In genomic region chr12:22082190-22082701, GRCh38 we compare ENCODE assay signal across 1 cellular context.
TF ChIP-seq lines count a peak whose summit lies in the region.

No MANE protein-coding gene starts in this region.

TF ChIP-seq in K562, 482 proteins besides CTCF, POLR2A, EP300 and RAD21 (continued from another document and continues in another):
- TF ChIP-seq NCOA1 (IDR thresholded peaks at IDR 0.05; ENCODE audit: low read depth) (no peak), E2F6 (IDR thresholded peaks at IDR 0.05; ENCODE audit: borderline replicate concordance in 1 of 2, extremely low read depth in 1 of 2, insufficient read depth in 1 of 2, insufficient read length in 1 of 2, low read depth in 1 of 2, low read length in 1 of 2, poor library complexity in 1 of 2, severe bottlenecking in 1 of 2) (no peak), FUS (optimal IDR thresholded peaks at IDR 0.05; ENCODE audit: low read depth, low read length) (no peak), RBFOX2 (IDR thresholded peaks at IDR 0.05; ENCODE audit: low read depth, low read length) (peak; percentile 47), GABPB2 (CRISPR knock-in tag; conservative IDR thresholded peaks at IDR 0.05) (no peak), ZFP91 (CRISPR knock-in tag; IDR thresholded peaks at IDR 0.05) (no peak), TCF7 (IDR thresholded peaks at IDR 0.05; ENCODE audit: borderline replicate concordance) (no peak), POU5F1 (IDR thresholded peaks at IDR 0.05; ENCODE audit: borderline replicate concordance, low read depth, low read length, partially characterized antibody) (no peak), MXD1 (CRISPR knock-in tag; IDR thresholded peaks at IDR 0.05; ENCODE audit: borderline replicate concordance, poor library complexity, severe bottlenecking) (no peak), FOXK1 (CRISPR knock-in tag; IDR thresholded peaks at IDR 0.05; ENCODE audit: borderline replicate concordance) (no peak), TCFL5 (CRISPR knock-in tag; conservative IDR thresholded peaks at IDR 0.05) (no peak), ZBED1 (IDR thresholded peaks at IDR 0.05) (no peak), DMBX1 (CRISPR knock-in tag; IDR thresholded peaks at IDR 0.05; ENCODE audit: borderline replicate concordance) (peak; percentile 36; the same call in 1 of the 2 replicates), ZNF583 (CRISPR knock-in tag; IDR thresholded peaks at IDR 0.05) (no peak), ZNF263 (CRISPR knock-in tag; IDR thresholded peaks at IDR 0.05; ENCODE audit: borderline replicate concordance) (no peak), SUPT5H (IDR thresholded peaks at IDR 0.05) (peak; percentile 47), NFYB (IDR thresholded peaks at IDR 0.05; ENCODE audit: extremely low read depth, insufficient read length) (no peak), CTCFL (IDR thresholded peaks at IDR 0.05; ENCODE audit: borderline replicate concordance, insufficient read depth, low read depth, low read length, poor library complexity, severe bottlenecking) (no peak), ZNF512 (tag; IDR thresholded peaks at IDR 0.05) (no peak), ZBTB33 (CRISPR knock-in tag; IDR thresholded peaks at IDR 0.05) (no peak), BDP1 (IDR thresholded peaks at IDR 0.05; ENCODE audit: insufficient read depth, insufficient read length) (no peak), ZMIZ1 (IDR thresholded peaks at IDR 0.05; ENCODE audit: low read depth in 2 of 2, low read length in 2 of 2) (no peak), XRCC3 (IDR thresholded peaks at IDR 0.05) (no peak), SLC30A9 (CRISPR knock-in tag; IDR thresholded peaks at IDR 0.05) (no peak), SRSF1 (IDR thresholded peaks at IDR 0.05; ENCODE audit: low read depth, low read length) (no peak), ZNF75A (CRISPR knock-in tag; IDR thresholded peaks at IDR 0.05) (no peak)
- TF ChIP-seq, protein P1, sequence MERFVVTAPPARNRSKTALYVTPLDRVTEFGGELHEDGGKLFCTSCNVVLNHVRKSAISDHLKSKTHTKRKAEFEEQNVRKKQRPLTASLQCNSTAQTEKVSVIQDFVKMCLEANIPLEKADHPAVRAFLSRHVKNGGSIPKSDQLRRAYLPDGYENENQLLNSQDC (CRISPR knock-in tag; IDR thresholded peaks at IDR 0.05), result no peak
- TF ChIP-seq, protein P2, sequence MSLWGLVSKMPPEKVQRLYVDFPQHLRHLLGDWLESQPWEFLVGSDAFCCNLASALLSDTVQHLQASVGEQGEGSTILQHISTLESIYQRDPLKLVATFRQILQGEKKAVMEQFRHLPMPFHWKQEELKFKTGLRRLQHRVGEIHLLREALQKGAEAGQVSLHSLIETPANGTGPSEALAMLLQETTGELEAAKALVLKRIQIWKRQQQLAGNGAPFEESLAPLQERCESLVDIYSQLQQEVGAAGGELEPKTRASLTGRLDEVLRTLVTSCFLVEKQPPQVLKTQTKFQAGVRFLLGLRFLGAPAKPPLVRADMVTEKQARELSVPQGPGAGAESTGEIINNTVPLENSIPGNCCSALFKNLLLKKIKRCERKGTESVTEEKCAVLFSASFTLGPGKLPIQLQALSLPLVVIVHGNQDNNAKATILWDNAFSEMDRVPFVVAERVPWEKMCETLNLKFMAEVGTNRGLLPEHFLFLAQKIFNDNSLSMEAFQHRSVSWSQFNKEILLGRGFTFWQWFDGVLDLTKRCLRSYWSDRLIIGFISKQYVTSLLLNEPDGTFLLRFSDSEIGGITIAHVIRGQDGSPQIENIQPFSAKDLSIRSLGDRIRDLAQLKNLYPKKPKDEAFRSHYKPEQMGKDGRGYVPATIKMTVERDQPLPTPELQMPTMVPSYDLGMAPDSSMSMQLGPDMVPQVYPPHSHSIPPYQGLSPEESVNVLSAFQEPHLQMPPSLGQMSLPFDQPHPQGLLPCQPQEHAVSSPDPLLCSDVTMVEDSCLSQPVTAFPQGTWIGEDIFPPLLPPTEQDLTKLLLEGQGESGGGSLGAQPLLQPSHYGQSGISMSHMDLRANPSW (CRISPR knock-in tag; IDR thresholded peaks at IDR 0.05), result no peak
- TF ChIP-seq, protein P3, sequence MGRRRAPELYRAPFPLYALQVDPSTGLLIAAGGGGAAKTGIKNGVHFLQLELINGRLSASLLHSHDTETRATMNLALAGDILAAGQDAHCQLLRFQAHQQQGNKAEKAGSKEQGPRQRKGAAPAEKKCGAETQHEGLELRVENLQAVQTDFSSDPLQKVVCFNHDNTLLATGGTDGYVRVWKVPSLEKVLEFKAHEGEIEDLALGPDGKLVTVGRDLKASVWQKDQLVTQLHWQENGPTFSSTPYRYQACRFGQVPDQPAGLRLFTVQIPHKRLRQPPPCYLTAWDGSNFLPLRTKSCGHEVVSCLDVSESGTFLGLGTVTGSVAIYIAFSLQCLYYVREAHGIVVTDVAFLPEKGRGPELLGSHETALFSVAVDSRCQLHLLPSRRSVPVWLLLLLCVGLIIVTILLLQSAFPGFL (CRISPR knock-in tag; IDR thresholded peaks at IDR 0.05), result no peak
- TF ChIP-seq, protein P4, sequence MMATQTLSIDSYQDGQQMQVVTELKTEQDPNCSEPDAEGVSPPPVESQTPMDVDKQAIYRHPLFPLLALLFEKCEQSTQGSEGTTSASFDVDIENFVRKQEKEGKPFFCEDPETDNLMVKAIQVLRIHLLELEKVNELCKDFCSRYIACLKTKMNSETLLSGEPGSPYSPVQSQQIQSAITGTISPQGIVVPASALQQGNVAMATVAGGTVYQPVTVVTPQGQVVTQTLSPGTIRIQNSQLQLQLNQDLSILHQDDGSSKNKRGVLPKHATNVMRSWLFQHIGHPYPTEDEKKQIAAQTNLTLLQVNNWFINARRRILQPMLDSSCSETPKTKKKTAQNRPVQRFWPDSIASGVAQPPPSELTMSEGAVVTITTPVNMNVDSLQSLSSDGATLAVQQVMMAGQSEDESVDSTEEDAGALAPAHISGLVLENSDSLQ (IDR thresholded peaks at IDR 0.05), result peak; percentile 70
- TF ChIP-seq, protein P5, sequence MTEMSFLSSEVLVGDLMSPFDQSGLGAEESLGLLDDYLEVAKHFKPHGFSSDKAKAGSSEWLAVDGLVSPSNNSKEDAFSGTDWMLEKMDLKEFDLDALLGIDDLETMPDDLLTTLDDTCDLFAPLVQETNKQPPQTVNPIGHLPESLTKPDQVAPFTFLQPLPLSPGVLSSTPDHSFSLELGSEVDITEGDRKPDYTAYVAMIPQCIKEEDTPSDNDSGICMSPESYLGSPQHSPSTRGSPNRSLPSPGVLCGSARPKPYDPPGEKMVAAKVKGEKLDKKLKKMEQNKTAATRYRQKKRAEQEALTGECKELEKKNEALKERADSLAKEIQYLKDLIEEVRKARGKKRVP (CRISPR knock-in tag; IDR thresholded peaks at IDR 0.05), result no peak
- TF ChIP-seq, protein P6, sequence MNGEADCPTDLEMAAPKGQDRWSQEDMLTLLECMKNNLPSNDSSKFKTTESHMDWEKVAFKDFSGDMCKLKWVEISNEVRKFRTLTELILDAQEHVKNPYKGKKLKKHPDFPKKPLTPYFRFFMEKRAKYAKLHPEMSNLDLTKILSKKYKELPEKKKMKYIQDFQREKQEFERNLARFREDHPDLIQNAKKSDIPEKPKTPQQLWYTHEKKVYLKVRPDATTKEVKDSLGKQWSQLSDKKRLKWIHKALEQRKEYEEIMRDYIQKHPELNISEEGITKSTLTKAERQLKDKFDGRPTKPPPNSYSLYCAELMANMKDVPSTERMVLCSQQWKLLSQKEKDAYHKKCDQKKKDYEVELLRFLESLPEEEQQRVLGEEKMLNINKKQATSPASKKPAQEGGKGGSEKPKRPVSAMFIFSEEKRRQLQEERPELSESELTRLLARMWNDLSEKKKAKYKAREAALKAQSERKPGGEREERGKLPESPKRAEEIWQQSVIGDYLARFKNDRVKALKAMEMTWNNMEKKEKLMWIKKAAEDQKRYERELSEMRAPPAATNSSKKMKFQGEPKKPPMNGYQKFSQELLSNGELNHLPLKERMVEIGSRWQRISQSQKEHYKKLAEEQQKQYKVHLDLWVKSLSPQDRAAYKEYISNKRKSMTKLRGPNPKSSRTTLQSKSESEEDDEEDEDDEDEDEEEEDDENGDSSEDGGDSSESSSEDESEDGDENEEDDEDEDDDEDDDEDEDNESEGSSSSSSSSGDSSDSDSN (IDR thresholded peaks at IDR 0.05; ENCODE audit: borderline replicate concordance in 1 of 2, low read depth in 2 of 2, low read length in 2 of 2), result peak; percentile 56 to 94; a peak in 2 of 4 replicates
